In the genomic region with DNA sequence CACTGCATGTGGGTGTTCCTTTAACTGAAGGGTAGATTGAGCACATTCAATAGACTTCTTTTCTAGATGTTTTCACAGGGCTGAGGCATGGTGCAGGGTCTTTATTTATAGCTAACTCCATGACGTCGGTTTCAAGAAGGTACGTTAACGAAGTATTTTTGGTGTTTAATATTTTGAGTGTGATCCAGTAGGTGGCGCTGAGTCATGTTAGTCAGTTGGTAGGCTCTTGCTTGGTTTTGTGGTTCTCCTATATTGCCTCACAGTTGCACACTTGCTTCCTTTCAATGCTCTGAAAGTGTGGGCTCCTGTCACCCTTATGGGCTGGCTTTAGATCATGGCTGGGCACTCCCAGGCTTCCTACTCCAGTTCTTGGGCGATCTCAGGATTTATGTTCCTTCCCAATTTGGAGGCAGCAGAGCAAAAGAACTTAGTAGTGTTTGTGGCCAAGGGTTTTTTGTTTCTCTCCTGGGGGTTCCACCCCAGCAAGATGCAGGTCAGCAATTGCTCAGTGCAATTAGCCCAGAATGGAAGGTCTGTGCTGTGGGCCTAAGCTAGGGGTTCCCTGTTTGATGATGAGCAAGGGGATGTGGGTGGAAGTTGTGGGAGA, we compare ENCODE assay signal across 8 cellular contexts.
DNase-seq lines count a peak whose midpoint lies in the region; ATAC-seq and TF ChIP-seq lines count a peak whose summit lies in the region.

No MANE protein-coding gene starts in this region.

- H3F3A ChIP-seq in MM.1S (ENCODE audit: insufficient read depth, low read length): no peaks in the 10 kb centered on the region

- peak; percentile 79 for ATAC-seq in WTC11

- no peak overlapping the region for H3K27ac Mint-ChIP-seq in WTC11

- POLR2A ChIA-PET in WTC11 (lab: Charles Lee): no interaction called here

- H3K56ac ChIP-seq in mesendoderm (ENCODE audit: low read length): no peak overlapping the region

- peaks cover 11% of the 10 kb centered on the region for H3K4me1 Mint-ChIP-seq in WTC11

- peaks cover 5% of the 10 kb centered on the region for H3K27me3 Mint-ChIP-seq in WTC11 (ENCODE audit: low read depth)

- CTCF ChIA-PET in WTC11 (lab: Charles Lee): interaction anchor here (0.6 to 1.4 kb wide), 4 partner anchors 15 to 316 kb away, joined by 3 to 9 read pairs (median 4); no protein-coding TSS in a partner anchor

- no peaks in the 10 kb centered on the region for H3K79me1 ChIP-seq in mesendoderm (ENCODE audit: low read length)

- no peak overlapping the region for H2BK5ac ChIP-seq in mesendoderm (ENCODE audit: low read length)

- H3K23ac ChIP-seq in mesendoderm (ENCODE audit: low read length): no peak overlapping the region

- no peak overlapping the region for H3K4me3 Mint-ChIP-seq in WTC11

- H3K18ac ChIP-seq in mesendoderm (ENCODE audit: low read length): no peak overlapping the region

- in situ Hi-C loops in G401 (cut with HindIII; ENCODE audit: low sequenced_read_pairs): no loop called here

- H3K36me3 ChIP-seq in MM.1S (replicated peaks; ENCODE audit: insufficient read depth, low read length) (no peaks in the 10 kb centered on the region), mesendoderm (ENCODE audit: control insufficient read depth, insufficient read depth, low read length) (no peaks in the 10 kb centered on the region)

- H3K4me2 ChIP-seq in MM.1S (ENCODE audit: low read depth, low read length) (no peak overlapping the region), mesendoderm (ENCODE audit: low read length) (no peak overlapping the region)

- H3K9ac ChIP-seq in MM.1S (ENCODE audit: low read length) (no peak overlapping the region), mesendoderm (ENCODE audit: low read length) (no peak overlapping the region)

- TF ChIP-seq CTCF in MM.1S (IDR thresholded peaks at IDR 0.05; ENCODE audit: low read length) (no peak), WTC11 (IDR thresholded peaks at IDR 0.05) (no peak)

- H2BK15ac ChIP-seq in mesendoderm (replicated peaks; ENCODE audit: low read depth): no peak overlapping the region

- H3K9me2 ChIP-seq in MM.1S (replicated peaks; ENCODE audit: insufficient read depth, low read length): no peaks in the 10 kb centered on the region

- no peaks in the 10 kb centered on the region for H3K27me3 ChIP-seq in MM.1S (replicated peaks; ENCODE audit: insufficient read depth, low read length)
- no peaks in the 10 kb centered on the region for H3K27me3 ChIP-seq in mesendoderm (ENCODE audit: insufficient read depth, low read length, poor library complexity)

- H2AK5ac ChIP-seq in mesendoderm (ENCODE audit: low read length): no peak overlapping the region

- H3K9me3 ChIP-seq in MM.1S (replicated peaks; ENCODE audit: insufficient read depth, low read length): no peaks in the 10 kb centered on the region

- H3K27ac ChIP-seq in MM.1S (ENCODE audit: low read length): no peak overlapping the region
- no peak overlapping the region for H3K27ac ChIP-seq in mesendoderm (ENCODE audit: low read depth, low read length)

- no peak overlapping the region for H2BK120ac ChIP-seq in mesendoderm (ENCODE audit: low read depth, low read length)

- H2AFZ ChIP-seq in MM.1S (ENCODE audit: low read length): no peak overlapping the region

- H3K4me1 ChIP-seq in MM.1S (ENCODE audit: low read length): no peaks in the 10 kb centered on the region
- no peaks in the 10 kb centered on the region for H3K4me1 ChIP-seq in mesendoderm (ENCODE audit: control insufficient read depth, low read depth, low read length)

- DNase-seq in GDM1 (lab: John Stamatoyannopoulos, UW) (peak; percentile 3), MM.1S (peak; percentile 7), WTC11 (ENCODE audit: low spot score) (no peak), mesendoderm (peak; percentile 64), activated gamma-delta T cell (lab: John Stamatoyannopoulos, UW) (no peak), cerebellar nuclear complex (lab: John Stamatoyannopoulos, UW) (no peak), G401 (ENCODE audit: low spot score) (no peak)
- DNase-seq in stimulated activated CD4-positive, alpha-beta T cell treated with anti-CD3 and anti-CD28 coated beads, Interleukin-4, amount 100 ng/mL, for 4 hours: no peak

- H3K9me3 Mint-ChIP-seq in WTC11: peaks cover 27% of the 10 kb centered on the region

- H3K4me3 ChIP-seq in MM.1S (ENCODE audit: low read length): no peak overlapping the region
- no peak overlapping the region for H3K4me3 ChIP-seq in mesendoderm (ENCODE audit: low read length)

- peaks cover 7% of the 10 kb centered on the region for H3K36me3 Mint-ChIP-seq in WTC11

- WGBS in mesendoderm (ENCODE audit: extremely low coverage, insufficient coverage, low lambda C conversion rate): no CpG with 5 or more reads among the region's 6 CpGs

- no peaks in the 10 kb centered on the region for H4K20me1 ChIP-seq in MM.1S (ENCODE audit: insufficient read depth, low read length)

- H3K4ac ChIP-seq in mesendoderm (ENCODE audit: low read depth, low read length): no peak overlapping the region

- H4K8ac ChIP-seq in mesendoderm (ENCODE audit: low read depth, low read length): no peak overlapping the region

- no peak overlapping the region for H4K5ac ChIP-seq in mesendoderm (ENCODE audit: low read length)

- H3K79me2 ChIP-seq in MM.1S (ENCODE audit: low read length) (no peaks in the 10 kb centered on the region), mesendoderm (ENCODE audit: control insufficient read depth, insufficient read depth, low read length) (no peaks in the 10 kb centered on the region)

TF ChIP-seq in WTC11, 78 proteins besides CTCF, POLR2A, EP300 and RAD21:
- TF ChIP-seq, protein P1, sequence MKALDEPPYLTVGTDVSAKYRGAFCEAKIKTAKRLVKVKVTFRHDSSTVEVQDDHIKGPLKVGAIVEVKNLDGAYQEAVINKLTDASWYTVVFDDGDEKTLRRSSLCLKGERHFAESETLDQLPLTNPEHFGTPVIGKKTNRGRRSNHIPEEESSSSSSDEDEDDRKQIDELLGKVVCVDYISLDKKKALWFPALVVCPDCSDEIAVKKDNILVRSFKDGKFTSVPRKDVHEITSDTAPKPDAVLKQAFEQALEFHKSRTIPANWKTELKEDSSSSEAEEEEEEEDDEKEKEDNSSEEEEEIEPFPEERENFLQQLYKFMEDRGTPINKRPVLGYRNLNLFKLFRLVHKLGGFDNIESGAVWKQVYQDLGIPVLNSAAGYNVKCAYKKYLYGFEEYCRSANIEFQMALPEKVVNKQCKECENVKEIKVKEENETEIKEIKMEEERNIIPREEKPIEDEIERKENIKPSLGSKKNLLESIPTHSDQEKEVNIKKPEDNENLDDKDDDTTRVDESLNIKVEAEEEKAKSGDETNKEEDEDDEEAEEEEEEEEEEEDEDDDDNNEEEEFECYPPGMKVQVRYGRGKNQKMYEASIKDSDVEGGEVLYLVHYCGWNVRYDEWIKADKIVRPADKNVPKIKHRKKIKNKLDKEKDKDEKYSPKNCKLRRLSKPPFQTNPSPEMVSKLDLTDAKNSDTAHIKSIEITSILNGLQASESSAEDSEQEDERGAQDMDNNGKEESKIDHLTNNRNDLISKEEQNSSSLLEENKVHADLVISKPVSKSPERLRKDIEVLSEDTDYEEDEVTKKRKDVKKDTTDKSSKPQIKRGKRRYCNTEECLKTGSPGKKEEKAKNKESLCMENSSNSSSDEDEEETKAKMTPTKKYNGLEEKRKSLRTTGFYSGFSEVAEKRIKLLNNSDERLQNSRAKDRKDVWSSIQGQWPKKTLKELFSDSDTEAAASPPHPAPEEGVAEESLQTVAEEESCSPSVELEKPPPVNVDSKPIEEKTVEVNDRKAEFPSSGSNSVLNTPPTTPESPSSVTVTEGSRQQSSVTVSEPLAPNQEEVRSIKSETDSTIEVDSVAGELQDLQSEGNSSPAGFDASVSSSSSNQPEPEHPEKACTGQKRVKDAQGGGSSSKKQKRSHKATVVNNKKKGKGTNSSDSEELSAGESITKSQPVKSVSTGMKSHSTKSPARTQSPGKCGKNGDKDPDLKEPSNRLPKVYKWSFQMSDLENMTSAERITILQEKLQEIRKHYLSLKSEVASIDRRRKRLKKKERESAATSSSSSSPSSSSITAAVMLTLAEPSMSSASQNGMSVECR (CRISPR knock-in tag; IDR thresholded peaks at IDR 0.05; ENCODE audit: borderline replicate concordance): no peak

Comparison
In these comparisons a context has a peak if more than half of its experiments do, and no peak if none do; other contexts are left out.
1. DNase-seq: peak in GDM1 (single experiment), MM.1S (single experiment) and mesendoderm (single experiment); none in WTC11 (single experiment), activated gamma-delta T cell (single experiment), stimulated activated CD4-positive, alpha-beta T cell treated with anti-CD3 and anti-CD28 coated beads, Interleukin-4, amount 100 ng/mL, for 4 hours (0 of 2), cerebellar nuclear complex (0 of 2) and G401 (single experiment).